Comparison of ENCODE assay signal across 17 cellular contexts in genomic region chrX:46961574-46962279, GRCh38. TPM values are rescaled to one million over a fixed set of nuclear protein-coding genes. Genes with fewer than 3 reads are reported as not detected.
DNase-seq lines count a peak whose midpoint lies in the region; ATAC-seq and TF ChIP-seq lines count a peak whose summit lies in the region.
"Had no signal": no experiment of that assay in that cellular context is flagged by ENCODE, and none has a peak within 500 bp of the region (broad histone marks: within the 10 kb centered on the region; RNA-seq: fewer than 3 reads in every experiment).

No MANE protein-coding gene starts in this region.

- no peak overlapping the region for H2AFZ ChIP-seq in OCI-LY1 (ENCODE audit: low read length)

- H3K4me3 Mint-ChIP-seq in naive B cell (peak overlapping the region; percentile 18 to 83 (median 62)), progenitor cell of endocrine pancreas (ENCODE audit: low read depth) (no peak overlapping the region)
- H3K4me3 Mint-ChIP-seq: activated T-helper 17 cell treated with anti-CD3 and anti-CD28 coated beads, Interleukin-2, amount 50 U/mL, for 72 hours; WTC11 had no signal

- H4K20me1 ChIP-seq in OCI-LY1 (ENCODE audit: insufficient read depth, low read length) = no peaks in the 10 kb centered on the region

- no peaks in the 10 kb centered on the region for H3F3A ChIP-seq in OCI-LY1 (ENCODE audit: insufficient read depth, low read length)

- WGBS in aorta, 2 donors = 75 to 95% methylated on average over 7 of the region's 7 CpGs

- TF ChIP-seq CTCF in OCI-LY1 (IDR thresholded peaks at IDR 0.05; ENCODE audit: low read length) = no peak
- TF ChIP-seq CTCF in progenitor cell of endocrine pancreas (IDR thresholded peaks at IDR 0.05; ENCODE audit: unreplicated experiment) = no peak

- H3K27ac Mint-ChIP-seq in naive B cell = peak overlapping the region; percentile 47 to 93 (median 90)
- no peak overlapping the region for H3K27ac Mint-ChIP-seq in progenitor cell of endocrine pancreas
- H3K27ac Mint-ChIP-seq: activated T-helper 17 cell treated with anti-CD3 and anti-CD28 coated beads, Interleukin-2, amount 50 U/mL, for 72 hours had no signal

- H3K4me2 ChIP-seq in OCI-LY1 (ENCODE audit: low read length) = peak overlapping the region; percentile 8; the same call in 1 of the 2 replicates

- peaks cover 40 to 88% (median 42%) of the 10 kb centered on the region in 3 donors for H3K4me1 Mint-ChIP-seq in naive B cell
- peaks cover 8% of the 10 kb centered on the region for H3K4me1 Mint-ChIP-seq in progenitor cell of endocrine pancreas (ENCODE audit: low read depth)
- H3K4me1 Mint-ChIP-seq: activated T-helper 17 cell treated with anti-CD3 and anti-CD28 coated beads, Interleukin-2, amount 50 U/mL, for 72 hours had no signal

- H3K27ac ChIP-seq in KOPT-K1 (ENCODE audit: low read depth, low read length, poor library complexity, severe bottlenecking) = peak overlapping the region; percentile 60
- no peak overlapping the region for H3K27ac ChIP-seq in OCI-LY1 (ENCODE audit: low read depth, low read length, poor library complexity, severe bottlenecking)
- no peak overlapping the region for H3K27ac ChIP-seq in aorta (ENCODE audit: low read depth in 1 of 2, low read length in 2 of 2)
- H3K27ac ChIP-seq: adrenal gland, thoracic aorta had no signal

- H3K27me3 ChIP-seq in OCI-LY1 (ENCODE audit: insufficient read depth, low read length) (no peaks in the 10 kb centered on the region), aorta (ENCODE audit: control insufficient read depth in 1 of 2, insufficient read depth in 2 of 2, low read length in 1 of 2) (no peaks in the 10 kb centered on the region)

- no peaks in the 10 kb centered on the region for H3K9me2 ChIP-seq in OCI-LY1 (ENCODE audit: low read depth, low read length)

- H3K36me3 Mint-ChIP-seq in naive B cell (no peaks in the 10 kb centered on the region), progenitor cell of endocrine pancreas (ENCODE audit: insufficient read depth) (no peaks in the 10 kb centered on the region)
- H3K36me3 Mint-ChIP-seq: WTC11 had no signal

- no peaks in the 10 kb centered on the region for H3K79me2 ChIP-seq in OCI-LY1 (ENCODE audit: insufficient read depth, low read length)

- intact Hi-C loops in aorta (cut with DNase I) = no loop called here

- H3K9ac ChIP-seq in OCI-LY1 (ENCODE audit: low read length) = no peak overlapping the region

- H3K4me3 ChIP-seq in OCI-LY1 (ENCODE audit: low read depth, low read length, poor library complexity, severe bottlenecking) (no peak overlapping the region), aorta (ENCODE audit: low read length in 2 of 2) (no peak overlapping the region)
- H3K4me3 ChIP-seq: adrenal gland, thoracic aorta had no signal

- H3K27me3 Mint-ChIP-seq in naive B cell (no peaks in the 10 kb centered on the region), progenitor cell of endocrine pancreas (no peaks in the 10 kb centered on the region)

- ATAC-seq in naive B cell (ENCODE audit: low read depth in 2 of 2) (peak; percentile 35 to 42), aorta (ENCODE audit: low FRiP score) (no peak), HG03442 (IDR thresholded peaks at IDR 0.05; ENCODE audit: unreplicated experiment) (no peak)
- ATAC-seq: activated T-helper 17 cell treated with anti-CD3 and anti-CD28 coated beads, Interleukin-2, amount 50 U/mL, for 72 hours; WTC11 had no signal

- DNase-seq in DMS79 treated with DMSO at 0.1 percent for 48 hours (lab: John Stamatoyannopoulos, UW) (peak; percentile 11), naive B cell (no peak), aorta (no peak), progenitor cell of endocrine pancreas (ENCODE audit: low spot score, unreplicated experiment) (no peak)
- DNase-seq in activated CD4-positive, alpha-beta T cell treated with anti-CD3 and anti-CD28 coated beads for 48 hours = no peak
- DNase-seq: adrenal gland; cerebellar nuclear complex; effector memory CD4-positive, alpha-beta T cell; kidney glomerular epithelial cell; NCI-H1048; stimulated activated CD4-positive, alpha-beta T cell treated with anti-CD3 and anti-CD28 coated beads, Interleukin-4, amount 100 ng/mL, for 24 hours had no signal

- H3K4me1 ChIP-seq in OCI-LY1 (ENCODE audit: insufficient read depth, low read length, severe bottlenecking) (peaks cover 18% of the 10 kb centered on the region), aorta (ENCODE audit: control insufficient read depth in 1 of 2, insufficient read depth in 2 of 2, low read length in 2 of 2) (no peaks in the 10 kb centered on the region)

- no peaks in the 10 kb centered on the region for H3K36me3 ChIP-seq in KOPT-K1 (ENCODE audit: insufficient read depth, low read length)
- no peaks in the 10 kb centered on the region for H3K36me3 ChIP-seq in OCI-LY1 (ENCODE audit: insufficient read depth, low read length)
- H3K36me3 ChIP-seq in aorta (ENCODE audit: control insufficient read depth in 1 of 2, insufficient read depth in 2 of 2, low read length in 1 of 2) = no peaks in the 10 kb centered on the region
- H3K36me3 ChIP-seq: adrenal gland, thoracic aorta had no signal

- H3K9me3 Mint-ChIP-seq in naive B cell = no peaks in the 10 kb centered on the region
- H3K9me3 Mint-ChIP-seq in progenitor cell of endocrine pancreas (ENCODE audit: low read depth) = peaks cover 7% of the 10 kb centered on the region
- H3K9me3 Mint-ChIP-seq: activated T-helper 17 cell treated with anti-CD3 and anti-CD28 coated beads, Interleukin-2, amount 50 U/mL, for 72 hours; WTC11 had no signal

- H3K9me3 ChIP-seq in KOPT-K1 (ENCODE audit: insufficient read depth, low read length, poor library complexity, severe bottlenecking) (no peaks in the 10 kb centered on the region), OCI-LY1 (ENCODE audit: low read length) (no peaks in the 10 kb centered on the region), aorta (ENCODE audit: control insufficient read depth, low read length) (no peaks in the 10 kb centered on the region)
- H3K9me3 ChIP-seq: adrenal gland, thoracic aorta had no signal

RNA-seq across cellular contexts. Expression of gene JADE3, which starts 49.5 kb away (rescaled TPM):
- polyA plus RNA-seq in naive B cell (ENCODE audit: low read depth in 6 of 6) = 1 to 10 TPM in 4 of 6 donors, under 1 TPM in 1, not detected in 1; 0.71 to 3.9 (median 3.4) TPM
- 1 to 10 TPM; 5.8 to 6.1 TPM for total RNA-seq in aorta
- 1 to 10 TPM; 2.3 to 2.4 TPM for polyA plus RNA-seq in aorta
- total RNA-seq in progenitor cell of endocrine pancreas = 22.5 and 23.4 TPM in 2 replicates

Comparison
In these comparisons a context has a peak if more than half of its experiments do, and no peak if none do; other contexts are left out.
1. ATAC-seq: peak in naive B cell (2 of 2); none in aorta (single experiment) and HG03442 (single experiment).